ENCODE assay signal across 36 cellular contexts in genomic region chr9:32278991-32279390, GRCh38.
"Had no signal": no experiment of that assay in that cellular context is flagged by ENCODE, and none has a peak within 500 bp of the region (broad histone marks: within the 10 kb centered on the region; RNA-seq: fewer than 3 reads in every experiment).

No MANE protein-coding gene starts in this region.

- H3K4me1 ChIP-seq: ascending aorta had no signal

- H3K4me1 Mint-ChIP-seq: activated CD4-positive, alpha-beta memory T cell treated with anti-CD3 and anti-CD28 coated beads, Interleukin-2, amount 10 ng/mL, durations not matched to agents 7 days and 5 days; activated CD4-positive, alpha-beta T cell treated with anti-CD3 and anti-CD28 coated beads for 36 hours; activated CD4-positive, alpha-beta T cell treated with anti-CD3 and anti-CD28 coated beads, Interleukin-2, amount 10 ng/mL, durations not matched to agents 7 days and 5 days; activated CD8-positive, alpha-beta memory T cell treated with anti-CD3 and anti-CD28 coated beads, Interleukin-2, amount 10 ng/mL, durations not matched to agents 7 days and 5 days; activated naive CD4-positive, alpha-beta T cell treated with anti-CD3 and anti-CD28 coated beads, Interleukin-2, amount 10 ng/mL, durations not matched to agents 7 days and 5 days; activated naive CD4-positive, alpha-beta T cell treated with anti-CD3 and anti-CD28 coated beads, Interleukin-2, amount 50 U/mL, for 24 hours; activated naive CD8-positive, alpha-beta T cell treated with anti-CD3 and anti-CD28 coated beads, Interleukin-2, amount 10 ng/mL, durations not matched to agents 7 days and 5 days; activated naive CD8-positive, alpha-beta T cell treated with anti-CD3 and anti-CD28 coated beads, Interleukin-2, amount 50 U/mL, for 24 hours; brain; central memory CD8-positive, alpha-beta T cell had no signal

- H3K9me3 ChIP-seq: ascending aorta had no signal

- H3K27me3 Mint-ChIP-seq: activated CD4-positive, alpha-beta memory T cell treated with anti-CD3 and anti-CD28 coated beads, Interleukin-2, amount 10 ng/mL, durations not matched to agents 7 days and 5 days; activated CD4-positive, alpha-beta T cell treated with anti-CD3 and anti-CD28 coated beads for 36 hours; activated CD4-positive, alpha-beta T cell treated with anti-CD3 and anti-CD28 coated beads, Interleukin-2, amount 10 ng/mL, durations not matched to agents 7 days and 5 days; activated CD8-positive, alpha-beta memory T cell treated with anti-CD3 and anti-CD28 coated beads, Interleukin-2, amount 10 ng/mL, durations not matched to agents 7 days and 5 days; activated naive CD4-positive, alpha-beta T cell treated with anti-CD3 and anti-CD28 coated beads, Interleukin-2, amount 10 ng/mL, durations not matched to agents 7 days and 5 days; activated naive CD8-positive, alpha-beta T cell treated with anti-CD3 and anti-CD28 coated beads, Interleukin-2, amount 10 ng/mL, durations not matched to agents 7 days and 5 days; activated T-cell treated with anti-CD3 and anti-CD28 coated beads, Interleukin-2, amount 50 U/mL, for 24 hours; brain; central memory CD8-positive, alpha-beta T cell had no signal

- H3K4me3 Mint-ChIP-seq: activated CD4-positive, alpha-beta memory T cell treated with anti-CD3 and anti-CD28 coated beads, Interleukin-2, amount 10 ng/mL, durations not matched to agents 7 days and 5 days; activated CD4-positive, alpha-beta T cell treated with anti-CD3 and anti-CD28 coated beads for 36 hours; activated CD4-positive, alpha-beta T cell treated with anti-CD3 and anti-CD28 coated beads, Interleukin-2, amount 10 ng/mL, durations not matched to agents 7 days and 5 days; activated CD8-positive, alpha-beta memory T cell treated with anti-CD3 and anti-CD28 coated beads, Interleukin-2, amount 10 ng/mL, durations not matched to agents 7 days and 5 days; activated CD8-positive, alpha-beta T cell treated with anti-CD3 and anti-CD28 coated beads, Interleukin-2, amount 10 ng/mL, durations not matched to agents 7 days and 5 days; activated naive CD4-positive, alpha-beta T cell treated with anti-CD3 and anti-CD28 coated beads, Interleukin-2, amount 10 ng/mL, durations not matched to agents 7 days and 5 days; activated naive CD4-positive, alpha-beta T cell treated with anti-CD3 and anti-CD28 coated beads, Interleukin-2, amount 50 U/mL, for 24 hours; activated naive CD8-positive, alpha-beta T cell; activated naive CD8-positive, alpha-beta T cell treated with anti-CD3 and anti-CD28 coated beads, Interleukin-2, amount 10 ng/mL, durations not matched to agents 7 days and 5 days; activated naive CD8-positive, alpha-beta T cell treated with anti-CD3 and anti-CD28 coated beads, Interleukin-2, amount 50 U/mL, for 24 hours; activated T-cell treated with anti-CD3 and anti-CD28 coated beads, Interleukin-2, amount 50 U/mL, for 24 hours; brain; central memory CD8-positive, alpha-beta T cell; T-helper 1 cell treated with Interleukin-12 subunit alpha and Interleukin-12 subunit beta and Interleukin-4 antibody, amounts not matched to agents 30 μg/mL and 1 μg/mL, for 36 hours; T-helper 2 cell treated with Interferon-gamma antibody and Interleukin-4, amounts not matched to agents 5 μg/mL and 100 μg/mL, for 36 hours had no signal

- H3K9me3 Mint-ChIP-seq: activated CD4-positive, alpha-beta memory T cell treated with anti-CD3 and anti-CD28 coated beads, Interleukin-2, amount 10 ng/mL, durations not matched to agents 7 days and 5 days; activated CD4-positive, alpha-beta T cell treated with anti-CD3 and anti-CD28 coated beads, Interleukin-2, amount 10 ng/mL, durations not matched to agents 7 days and 5 days; activated naive CD4-positive, alpha-beta T cell treated with anti-CD3 and anti-CD28 coated beads, Interleukin-2, amount 10 ng/mL, durations not matched to agents 7 days and 5 days; activated naive CD4-positive, alpha-beta T cell treated with anti-CD3 and anti-CD28 coated beads, Interleukin-2, amount 50 U/mL, for 24 hours; activated naive CD8-positive, alpha-beta T cell treated with anti-CD3 and anti-CD28 coated beads, Interleukin-2, amount 10 ng/mL, durations not matched to agents 7 days and 5 days; activated naive CD8-positive, alpha-beta T cell treated with anti-CD3 and anti-CD28 coated beads, Interleukin-2, amount 50 U/mL, for 24 hours; activated T-cell treated with anti-CD3 and anti-CD28 coated beads, Interleukin-2, amount 50 U/mL, for 24 hours; activated T-helper 2 cell treated with anti-CD3 and anti-CD28 coated beads, Interferon-gamma antibody, Interleukin-2, Interleukin-4, amounts not matched to agents 10 μg/mL and 5 μg/mL and 100 μg/mL, durations not matched to agents 14 hours and 24 hours and 36 hours; central memory CD8-positive, alpha-beta T cell; T-helper 1 cell treated with Interleukin-12 subunit alpha and Interleukin-12 subunit beta and Interleukin-4 antibody, amounts not matched to agents 30 μg/mL and 1 μg/mL, for 36 hours; T-helper 2 cell treated with Interferon-gamma antibody and Interleukin-4, amounts not matched to agents 5 μg/mL and 100 μg/mL, for 36 hours had no signal

- H3K27ac Mint-ChIP-seq: activated CD4-positive, alpha-beta memory T cell treated with anti-CD3 and anti-CD28 coated beads, Interleukin-2, amount 10 ng/mL, durations not matched to agents 7 days and 5 days; activated CD4-positive, alpha-beta T cell treated with anti-CD3 and anti-CD28 coated beads for 36 hours; activated CD4-positive, alpha-beta T cell treated with anti-CD3 and anti-CD28 coated beads, Interleukin-2, amount 10 ng/mL, durations not matched to agents 7 days and 5 days; activated CD8-positive, alpha-beta memory T cell treated with anti-CD3 and anti-CD28 coated beads, Interleukin-2, amount 10 ng/mL, durations not matched to agents 7 days and 5 days; activated CD8-positive, alpha-beta T cell treated with anti-CD3 and anti-CD28 coated beads, Interleukin-2, amount 10 ng/mL, durations not matched to agents 7 days and 5 days; activated naive CD4-positive, alpha-beta T cell treated with anti-CD3 and anti-CD28 coated beads, Interleukin-2, amount 10 ng/mL, durations not matched to agents 7 days and 5 days; activated naive CD4-positive, alpha-beta T cell treated with anti-CD3 and anti-CD28 coated beads, Interleukin-2, amount 50 U/mL, for 24 hours; activated naive CD8-positive, alpha-beta T cell; activated naive CD8-positive, alpha-beta T cell treated with anti-CD3 and anti-CD28 coated beads, Interleukin-2, amount 10 ng/mL, durations not matched to agents 7 days and 5 days; activated naive CD8-positive, alpha-beta T cell treated with anti-CD3 and anti-CD28 coated beads, Interleukin-2, amount 50 U/mL, for 24 hours; activated T-cell treated with anti-CD3 and anti-CD28 coated beads, Interleukin-2, amount 50 U/mL, for 24 hours; activated T-helper 2 cell treated with anti-CD3 and anti-CD28 coated beads, Interferon-gamma antibody, Interleukin-2, Interleukin-4, amounts not matched to agents 10 μg/mL and 5 μg/mL and 100 μg/mL, durations not matched to agents 14 hours and 24 hours and 36 hours; brain; T-helper 1 cell treated with Interleukin-12 subunit alpha and Interleukin-12 subunit beta and Interleukin-4 antibody, amounts not matched to agents 30 μg/mL and 1 μg/mL, for 36 hours; T-helper 2 cell treated with Interferon-gamma antibody and Interleukin-4, amounts not matched to agents 5 μg/mL and 100 μg/mL, for 36 hours had no signal

- DNase-seq: activated CD4-positive, alpha-beta memory T cell treated with anti-CD3 and anti-CD28 coated beads, Interleukin-2, amount 10 ng/mL, durations not matched to agents 7 days and 5 days; activated CD4-positive, alpha-beta T cell treated with anti-CD3 and anti-CD28 coated beads for 1 hour; activated CD4-positive, alpha-beta T cell treated with anti-CD3 and anti-CD28 coated beads for 36 hours; activated CD4-positive, alpha-beta T cell treated with anti-CD3 and anti-CD28 coated beads for 48 hours; activated CD4-positive, alpha-beta T cell treated with anti-CD3 and anti-CD28 coated beads, Interleukin-2, amount 10 ng/mL, durations not matched to agents 7 days and 5 days; activated CD4-positive, alpha-beta T cell treated with anti-CD3 and anti-CD28 coated beads, Interleukin-2, amount 50 U/mL, for 48 hours; activated CD4-positive, CD25-positive, alpha-beta regulatory T cell; activated CD8-positive, alpha-beta memory T cell treated with anti-CD3 and anti-CD28 coated beads for 24 hours; activated CD8-positive, alpha-beta memory T cell treated with anti-CD3 and anti-CD28 coated beads, Interleukin-2, amount 10 ng/mL, durations not matched to agents 7 days and 5 days; activated CD8-positive, alpha-beta memory T cell treated with anti-CD3 and anti-CD28 coated beads, Interleukin-2, amount 50 U/mL, for 48 hours; activated CD8-positive, alpha-beta T cell treated with anti-CD3 and anti-CD28 coated beads, Interleukin-2, amount 10 ng/mL, durations not matched to agents 7 days and 5 days; activated effector memory CD4-positive, alpha-beta T cell treated with Interleukin-2 at 50 U/mL for 16 hours; activated gamma-delta T cell; activated naive CD4-positive, alpha-beta T cell treated with anti-CD3 and anti-CD28 coated beads, Interleukin-2, amount 10 ng/mL, durations not matched to agents 7 days and 5 days; activated naive CD4-positive, alpha-beta T cell treated with Interleukin-2 at 50 U/mL for 16 hours; activated naive CD8-positive, alpha-beta T cell treated with anti-CD3 and anti-CD28 coated beads, Interleukin-2, amount 10 ng/mL, durations not matched to agents 7 days and 5 days; activated naive CD8-positive, alpha-beta T cell treated with anti-CD3 and anti-CD28 coated beads, Interleukin-2, amount 50 U/mL, for 24 hours; activated T-cell treated with anti-CD3 and anti-CD28 coated beads, Interleukin-2, amount 50 U/mL, for 24 hours; activated T-cell treated with anti-CD3 and anti-CD28 coated beads, Interleukin-2, amount 50 U/mL, for 48 hours; amygdala; anterior cingulate cortex; caudate nucleus; cerebellar nuclear complex; T-helper 2 cell; T-helper 9 cell had no signal

- H3K27me3 ChIP-seq: ascending aorta, cardiac muscle cell had no signal

- ATAC-seq: activated CD4-positive, alpha-beta T cell treated with anti-CD3 and anti-CD28 coated beads for 36 hours; activated CD4-positive, CD25-positive, alpha-beta regulatory T cell treated with anti-CD3 and anti-CD28 coated beads, Interleukin-2, amount 50 U/mL, for 24 hours; activated CD8-positive, alpha-beta memory T cell treated with anti-CD3 and anti-CD28 coated beads, Interleukin-2, amount 10 ng/mL, durations not matched to agents 7 days and 5 days; activated CD8-positive, alpha-beta T cell treated with anti-CD3 and anti-CD28 coated beads, Interleukin-2, amount 10 ng/mL, durations not matched to agents 7 days and 5 days; activated naive CD8-positive, alpha-beta T cell treated with anti-CD3 and anti-CD28 coated beads, Interleukin-2, amount 50 U/mL, for 24 hours had no signal

- H3K4me3 ChIP-seq: ascending aorta, cardiac muscle cell had no signal

- H3K36me3 Mint-ChIP-seq: activated CD8-positive, alpha-beta memory T cell treated with anti-CD3 and anti-CD28 coated beads, Interleukin-2, amount 10 ng/mL, durations not matched to agents 7 days and 5 days; activated naive CD4-positive, alpha-beta T cell treated with anti-CD3 and anti-CD28 coated beads, Interleukin-2, amount 10 ng/mL, durations not matched to agents 7 days and 5 days; activated naive CD4-positive, alpha-beta T cell treated with anti-CD3 and anti-CD28 coated beads, Interleukin-2, amount 50 U/mL, for 24 hours; activated naive CD8-positive, alpha-beta T cell; activated naive CD8-positive, alpha-beta T cell treated with anti-CD3 and anti-CD28 coated beads, Interleukin-2, amount 10 ng/mL, durations not matched to agents 7 days and 5 days; brain had no signal

- H3K36me3 ChIP-seq: ascending aorta, cardiac muscle cell had no signal

- H3K27ac ChIP-seq: ascending aorta, cardiac muscle cell, VCaP had no signal
